In genomic region chr7:126493801-126494200, GRCh38 we compare ENCODE assay signal across 14 cellular contexts.
A peak's percentile ranks its signal among the peaks of the same experiment; 100 is the strongest.
DNase-seq lines count a peak whose midpoint lies in the region; ATAC-seq and TF ChIP-seq lines count a peak whose summit lies in the region.
"Had no signal": no experiment of that assay in that cellular context is flagged by ENCODE, and none has a peak within 500 bp of the region (broad histone marks: within the 10 kb centered on the region; RNA-seq: fewer than 3 reads in every experiment).

No MANE protein-coding gene starts in this region.

- DNase-seq in left ventricle myocardium superior: peak; percentile 14
- no peak for DNase-seq in right atrium auricular region (ENCODE audit: low spot score)
- no peak for DNase-seq in WTC11 (ENCODE audit: low spot score)
- DNase-seq in NCI-H748 (lab: John Stamatoyannopoulos, UW; ENCODE audit: unreplicated experiment): no peak
- DNase-seq in SKM-1 treated with dmso at 0.1 percent for 144 hours (lab: John Stamatoyannopoulos, UW; ENCODE audit: unreplicated experiment): no peak
- no peak for DNase-seq in HPDE6-E6E7 (ENCODE audit: extremely low spot score)
- DNase-seq: ACHN; CD4-positive, CD25-positive, alpha-beta regulatory T cell; DMS53; GF-D8; HCEC 1CT; HFFc6 had no signal

- no peaks in the 10 kb centered on the region for H3K36me3 ChIP-seq in right atrium auricular region
- H3K36me3 ChIP-seq: BLaER1 treated with 17β-estradiol and CSF1 and Interleukin-3, amounts not matched to agents 10 nM and 100 nM had no signal

- H3K36me3 Mint-ChIP-seq in WTC11: no peaks in the 10 kb centered on the region
- H3K36me3 Mint-ChIP-seq: CD4-positive, CD25-positive, alpha-beta regulatory T cell had no signal

- no peak for TF ChIP-seq CTCF in right atrium auricular region (IDR thresholded peaks at IDR 0.05)
- TF ChIP-seq CTCF in WTC11 (IDR thresholded peaks at IDR 0.05): no peak

- H3K27me3 Mint-ChIP-seq in WTC11 (ENCODE audit: low read depth): no peaks in the 10 kb centered on the region
- H3K27me3 Mint-ChIP-seq: CD4-positive, CD25-positive, alpha-beta regulatory T cell had no signal

- H3K4me3 ChIP-seq in right atrium auricular region: no peak overlapping the region
- H3K4me3 ChIP-seq: BLaER1 treated with 17β-estradiol and CSF1 and Interleukin-3, amounts not matched to agents 10 nM and 100 nM had no signal

- H3K4me3 Mint-ChIP-seq in WTC11: no peak overlapping the region
- H3K4me3 Mint-ChIP-seq: CD4-positive, CD25-positive, alpha-beta regulatory T cell; HFFc6 had no signal

- no peaks in the 10 kb centered on the region for H3K9me3 Mint-ChIP-seq in WTC11

- H3K9me3 ChIP-seq in right atrium auricular region: no peaks in the 10 kb centered on the region
- H3K9me3 ChIP-seq: BLaER1 treated with 17β-estradiol and CSF1 and Interleukin-3, amounts not matched to agents 10 nM and 100 nM had no signal

- H3K27ac ChIP-seq in right atrium auricular region: no peak overlapping the region
- H3K27ac ChIP-seq: BLaER1 treated with 17β-estradiol and CSF1 and Interleukin-3, amounts not matched to agents 10 nM and 100 nM had no signal

- H3K27me3 ChIP-seq in right atrium auricular region: no peaks in the 10 kb centered on the region
- H3K27me3 ChIP-seq: BLaER1 treated with 17β-estradiol and CSF1 and Interleukin-3, amounts not matched to agents 10 nM and 100 nM had no signal

- CTCF ChIA-PET in WTC11 (lab: Charles Lee): no interaction called here

- H3K4me1 ChIP-seq in right atrium auricular region: peaks cover 0 to 7% of the 10 kb centered on the region in 2 donors
- H3K4me1 ChIP-seq: BLaER1 treated with 17β-estradiol and CSF1 and Interleukin-3, amounts not matched to agents 10 nM and 100 nM had no signal

- ATAC-seq in left ventricle myocardium superior (peak; percentile 48), HG02759 (IDR thresholded peaks at IDR 0.05; ENCODE audit: unreplicated experiment) (peak; percentile 58), WTC11 (peak; percentile 32; the same call in 1 of the 2 replicates)

- POLR2A ChIA-PET in WTC11 (lab: Charles Lee): interaction anchor here (0.6 kb wide), 1 partner anchor 1680 kb away, joined by 5 read pairs; no protein-coding TSS in a partner anchor

- intact Hi-C loops in left ventricle myocardium superior (cut with micrococcal nuclease): no loop called here

- H3K4me1 Mint-ChIP-seq in WTC11: peaks cover 7% of the 10 kb centered on the region
- H3K4me1 Mint-ChIP-seq: CD4-positive, CD25-positive, alpha-beta regulatory T cell had no signal

- H3K27ac Mint-ChIP-seq in WTC11: no peak overlapping the region
- H3K27ac Mint-ChIP-seq: CD4-positive, CD25-positive, alpha-beta regulatory T cell; HFFc6 had no signal

TF ChIP-seq in WTC11, 78 proteins besides CTCF, POLR2A, EP300 and RAD21:
- TF ChIP-seq, protein P1, sequence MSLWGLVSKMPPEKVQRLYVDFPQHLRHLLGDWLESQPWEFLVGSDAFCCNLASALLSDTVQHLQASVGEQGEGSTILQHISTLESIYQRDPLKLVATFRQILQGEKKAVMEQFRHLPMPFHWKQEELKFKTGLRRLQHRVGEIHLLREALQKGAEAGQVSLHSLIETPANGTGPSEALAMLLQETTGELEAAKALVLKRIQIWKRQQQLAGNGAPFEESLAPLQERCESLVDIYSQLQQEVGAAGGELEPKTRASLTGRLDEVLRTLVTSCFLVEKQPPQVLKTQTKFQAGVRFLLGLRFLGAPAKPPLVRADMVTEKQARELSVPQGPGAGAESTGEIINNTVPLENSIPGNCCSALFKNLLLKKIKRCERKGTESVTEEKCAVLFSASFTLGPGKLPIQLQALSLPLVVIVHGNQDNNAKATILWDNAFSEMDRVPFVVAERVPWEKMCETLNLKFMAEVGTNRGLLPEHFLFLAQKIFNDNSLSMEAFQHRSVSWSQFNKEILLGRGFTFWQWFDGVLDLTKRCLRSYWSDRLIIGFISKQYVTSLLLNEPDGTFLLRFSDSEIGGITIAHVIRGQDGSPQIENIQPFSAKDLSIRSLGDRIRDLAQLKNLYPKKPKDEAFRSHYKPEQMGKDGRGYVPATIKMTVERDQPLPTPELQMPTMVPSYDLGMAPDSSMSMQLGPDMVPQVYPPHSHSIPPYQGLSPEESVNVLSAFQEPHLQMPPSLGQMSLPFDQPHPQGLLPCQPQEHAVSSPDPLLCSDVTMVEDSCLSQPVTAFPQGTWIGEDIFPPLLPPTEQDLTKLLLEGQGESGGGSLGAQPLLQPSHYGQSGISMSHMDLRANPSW (CRISPR knock-in tag; conservative IDR thresholded peaks at IDR 0.05; ENCODE audit: low read depth): no peak
- no peak for TF ChIP-seq FOXK1 (CRISPR knock-in tag; IDR thresholded peaks at IDR 0.05)
- TF ChIP-seq, protein P2, sequence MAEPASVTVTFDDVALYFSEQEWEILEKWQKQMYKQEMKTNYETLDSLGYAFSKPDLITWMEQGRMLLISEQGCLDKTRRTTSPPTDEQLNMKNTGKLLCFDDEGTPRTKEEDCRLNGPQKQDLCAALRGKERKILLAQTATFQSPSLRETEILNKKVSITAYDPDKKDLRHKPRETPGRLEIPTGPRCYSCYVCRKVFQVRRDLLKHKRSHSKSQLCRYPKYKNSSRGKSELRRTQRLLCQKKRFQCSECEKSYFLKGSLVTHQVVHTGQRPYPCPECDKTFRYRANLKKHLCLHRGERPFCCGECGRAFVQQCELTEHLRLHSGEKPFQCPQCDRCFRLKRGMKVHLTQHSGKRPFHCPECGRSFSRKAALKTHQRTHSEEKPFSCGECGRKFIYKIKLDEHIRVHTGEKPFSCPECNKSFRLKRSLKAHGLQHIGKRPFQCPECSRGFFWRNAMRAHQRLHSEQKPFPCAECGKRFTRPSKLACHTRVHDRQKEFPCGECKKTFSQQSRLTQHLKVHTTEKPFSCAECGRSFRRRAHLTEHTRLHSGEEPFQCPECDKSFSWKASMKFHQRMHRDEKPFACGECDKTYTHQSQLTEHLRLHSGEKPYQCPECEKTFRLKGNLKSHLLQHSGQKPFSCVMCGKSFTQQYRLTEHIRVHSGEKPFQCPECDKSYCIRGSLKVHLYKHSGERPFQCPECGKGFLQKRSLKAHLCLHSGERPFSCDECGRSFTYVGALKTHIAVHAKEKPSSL (CRISPR knock-in tag; conservative IDR thresholded peaks at IDR 0.05): no peak
